9 cellular contexts compared by ENCODE assay signal in genomic region chr16:49281843-49282642, GRCh38. TPM values are rescaled to one million over a fixed set of nuclear protein-coding genes. Genes with fewer than 3 reads are reported as not detected.
DNase-seq lines count a peak whose midpoint lies in the region; ATAC-seq and TF ChIP-seq lines count a peak whose summit lies in the region.
"Had no signal": no experiment of that assay in that cellular context is flagged by ENCODE, and none has a peak within 500 bp of the region (broad histone marks: within the 10 kb centered on the region; RNA-seq: fewer than 3 reads in every experiment).

No MANE protein-coding gene starts in this region.

- DNase-seq in GM06990 (ENCODE audit: extremely low read depth, insufficient read length) (peak; percentile 87), GM23248 (peak; percentile 86), MV-4-11 (lab: John Stamatoyannopoulos, UW) (peak; percentile 87), Karpas-422 (no peak)
- DNase-seq in activated CD4-positive, alpha-beta T cell treated with anti-CD3 and anti-CD28 coated beads, Interleukin-2, amount 10 ng/mL, durations not matched to agents 24 days and 14 days = peak; percentile 85
- DNase-seq in stimulated activated naive B cell treated with anti-CD40 and anti-IgM and Interleukin-4, amounts not matched to agents 10 μg/mL and 1 μg/mL and 100 μg/mL, for 72 hours = peak; percentile 34

- H3K4me2 ChIP-seq in GM23248 (ENCODE audit: unreplicated experiment) = peak overlapping the region; percentile 36
- no peak overlapping the region for H3K4me2 ChIP-seq in Karpas-422 (ENCODE audit: low read depth, low read length, poor library complexity, severe bottlenecking)

- no peaks in the 10 kb centered on the region for H4K20me1 ChIP-seq in GM23248 (ENCODE audit: insufficient read depth)
- H4K20me1 ChIP-seq in Karpas-422 (ENCODE audit: insufficient read depth, low read depth, low read length) = no peaks in the 10 kb centered on the region

- WGBS in GM23248 (ENCODE audit: low coverage in 1 of 2, low lambda C conversion rate in 2 of 2, missing lambda C conversion rate in 2 of 2), 2 experiments = 4 to 5% methylated on average over 66 to 85 of the region's 124 CpGs
- WGBS in esophagus, 2 donors = 2 to 3% methylated on average over 70 to 121 of the region's 124 CpGs

- H3K4me1 ChIP-seq in GM23248 (ENCODE audit: insufficient read depth) (no peaks in the 10 kb centered on the region), esophagus (ENCODE audit: control insufficient read depth in 2 of 2, insufficient read depth in 2 of 2, low read length in 1 of 2) (peaks cover 9 to 13% of the 10 kb centered on the region in 2 donors), mucosa of rectum (ENCODE audit: control insufficient read depth in 2 of 2, insufficient read depth in 2 of 2, low read length in 2 of 2) (peaks cover 7 to 8% of the 10 kb centered on the region in 2 donors), Karpas-422 (ENCODE audit: low read length) (no peaks in the 10 kb centered on the region)

- no peaks in the 10 kb centered on the region for H3K36me3 ChIP-seq in GM06990 (ENCODE audit: control insufficient read depth, insufficient read depth, low read length)
- H3K36me3 ChIP-seq in GM23248 (ENCODE audit: low read depth) = no peaks in the 10 kb centered on the region
- no peaks in the 10 kb centered on the region for H3K36me3 ChIP-seq in esophagus (ENCODE audit: control insufficient read depth in 2 of 2, insufficient read depth in 2 of 2, low read length in 1 of 2)
- no peaks in the 10 kb centered on the region for H3K36me3 ChIP-seq in mucosa of rectum (ENCODE audit: control insufficient read depth in 2 of 2, insufficient read depth in 2 of 2, low read length in 2 of 2)
- no peaks in the 10 kb centered on the region for H3K36me3 ChIP-seq in Karpas-422 (ENCODE audit: insufficient read depth, low read length)

- intact Hi-C loops in activated CD4-positive, alpha-beta T cell treated with anti-CD3 and anti-CD28 coated beads, Interleukin-2, amount 10 ng/mL, durations not matched to agents 24 days and 14 days (cut with micrococcal nuclease) = no loop called here

- H3F3A ChIP-seq in GM23248 (ENCODE audit: insufficient read depth) = no peaks in the 10 kb centered on the region

- in situ Hi-C loops in GM23248 (cut with MboI) = no loop called here

- no peak overlapping the region; the same call in 1 of the 2 replicates for H2AFZ ChIP-seq in GM23248
- H2AFZ ChIP-seq in Karpas-422 (ENCODE audit: low read length) = no peak overlapping the region

- H3K9ac ChIP-seq in GM23248 = no peak overlapping the region
- peak overlapping the region in 1 of 2 donors; percentile 64 for H3K9ac ChIP-seq in mucosa of rectum (ENCODE audit: low read depth in 1 of 2, low read length in 2 of 2)
- no peak overlapping the region for H3K9ac ChIP-seq in Karpas-422 (ENCODE audit: low read length)

- ATAC-seq in stimulated activated naive B cell treated with anti-CD40 and anti-IgM and Interleukin-4, amounts not matched to agents 10 μg/mL and 1 μg/mL and 100 μg/mL, for 72 hours (replicated peaks) = peak; percentile 82 to 88

- no peak overlapping the region for H3K27ac Mint-ChIP-seq in activated CD4-positive, alpha-beta T cell treated with anti-CD3 and anti-CD28 coated beads, Interleukin-2, amount 10 ng/mL, durations not matched to agents 24 days and 14 days
- peak overlapping the region; percentile 69 for H3K27ac Mint-ChIP-seq in stimulated activated naive B cell treated with anti-CD40 and anti-IgM and Interleukin-4, amounts not matched to agents 10 μg/mL and 1 μg/mL and 100 μg/mL, for 72 hours

- TF ChIP-seq CTCF in GM06990 (IDR thresholded peaks at IDR 0.05; ENCODE audit: insufficient read depth, low read length, poor library complexity, severe bottlenecking) = no peak

- no peak overlapping the region for H3K27ac ChIP-seq in GM23248
- peak overlapping the region in 1 of 2 donors; percentile 17 for H3K27ac ChIP-seq in esophagus (ENCODE audit: low read depth in 2 of 2, low read length in 1 of 2)
- H3K27ac ChIP-seq in mucosa of rectum (ENCODE audit: low read depth in 2 of 2, low read length in 2 of 2) = peak overlapping the region; percentile 83 to 90
- no peak overlapping the region for H3K27ac ChIP-seq in Karpas-422 (ENCODE audit: low read length)
- H3K27ac ChIP-seq: SK-N-MC had no signal

- peaks cover 4% of the 10 kb centered on the region for H3K36me3 Mint-ChIP-seq in activated CD4-positive, alpha-beta T cell treated with anti-CD3 and anti-CD28 coated beads, Interleukin-2, amount 10 ng/mL, durations not matched to agents 24 days and 14 days (ENCODE audit: low read depth)
- H3K36me3 Mint-ChIP-seq in stimulated activated naive B cell treated with anti-CD40 and anti-IgM and Interleukin-4, amounts not matched to agents 10 μg/mL and 1 μg/mL and 100 μg/mL, for 72 hours = peaks cover 3 to 5% of the 10 kb centered on the region in 2 donors

- H3K9me2 ChIP-seq in GM23248 (ENCODE audit: insufficient read depth) (no peaks in the 10 kb centered on the region), Karpas-422 (replicated peaks; ENCODE audit: insufficient read depth, low read length) (no peaks in the 10 kb centered on the region)

- H3K79me2 ChIP-seq in GM23248 (ENCODE audit: insufficient read depth) (no peaks in the 10 kb centered on the region), Karpas-422 (ENCODE audit: low read length) (no peaks in the 10 kb centered on the region)

- H3K9me3 Mint-ChIP-seq in activated CD4-positive, alpha-beta T cell treated with anti-CD3 and anti-CD28 coated beads, Interleukin-2, amount 10 ng/mL, durations not matched to agents 24 days and 14 days = peaks cover 7% of the 10 kb centered on the region
- peaks cover 0 to 4% of the 10 kb centered on the region in 2 donors for H3K9me3 Mint-ChIP-seq in stimulated activated naive B cell treated with anti-CD40 and anti-IgM and Interleukin-4, amounts not matched to agents 10 μg/mL and 1 μg/mL and 100 μg/mL, for 72 hours

- H3K4me3 ChIP-seq in GM06990 (replicated peaks; ENCODE audit: low read depth, low read length) (peak overlapping the region; percentile 38; the same call in 1 of the 2 replicates), GM23248 (peak overlapping the region; percentile 43; the same call in 1 of the 2 replicates), esophagus (ENCODE audit: low read depth in 1 of 2, low read length in 2 of 2) (peak overlapping the region; percentile 7 to 53), mucosa of rectum (ENCODE audit: low read length in 2 of 2) (peak overlapping the region; percentile 62 to 73), Karpas-422 (ENCODE audit: low read length) (no peak overlapping the region)
- H3K4me3 ChIP-seq: SK-N-MC had no signal

- peaks cover 5% of the 10 kb centered on the region for H3K4me1 Mint-ChIP-seq in activated CD4-positive, alpha-beta T cell treated with anti-CD3 and anti-CD28 coated beads, Interleukin-2, amount 10 ng/mL, durations not matched to agents 24 days and 14 days
- peaks cover 8 to 23% of the 10 kb centered on the region in 2 donors for H3K4me1 Mint-ChIP-seq in stimulated activated naive B cell treated with anti-CD40 and anti-IgM and Interleukin-4, amounts not matched to agents 10 μg/mL and 1 μg/mL and 100 μg/mL, for 72 hours

- no peaks in the 10 kb centered on the region; the same call in none of the 2 replicates for H3K27me3 ChIP-seq in GM06990 (replicated peaks; ENCODE audit: control insufficient read depth, insufficient read depth, low read length)
- H3K27me3 ChIP-seq in GM23248 (replicated peaks; ENCODE audit: insufficient read depth) = peaks cover 68% of the 10 kb centered on the region
- peaks cover 17 to 38% of the 10 kb centered on the region in 2 donors for H3K27me3 ChIP-seq in esophagus (ENCODE audit: control insufficient read depth in 1 of 2, insufficient read depth in 2 of 2, low read length in 2 of 2)
- peaks cover 56 to 68% of the 10 kb centered on the region in 2 donors for H3K27me3 ChIP-seq in mucosa of rectum (ENCODE audit: control insufficient read depth in 2 of 2, insufficient read depth in 2 of 2, low read length in 2 of 2)
- H3K27me3 ChIP-seq in Karpas-422 (ENCODE audit: low read length) = no peaks in the 10 kb centered on the region

- peaks cover 71% of the 10 kb centered on the region for H3K27me3 Mint-ChIP-seq in activated CD4-positive, alpha-beta T cell treated with anti-CD3 and anti-CD28 coated beads, Interleukin-2, amount 10 ng/mL, durations not matched to agents 24 days and 14 days
- peaks cover 64 to 78% of the 10 kb centered on the region in 2 donors for H3K27me3 Mint-ChIP-seq in stimulated activated naive B cell treated with anti-CD40 and anti-IgM and Interleukin-4, amounts not matched to agents 10 μg/mL and 1 μg/mL and 100 μg/mL, for 72 hours

- H3K4me3 Mint-ChIP-seq in activated CD4-positive, alpha-beta T cell treated with anti-CD3 and anti-CD28 coated beads, Interleukin-2, amount 10 ng/mL, durations not matched to agents 24 days and 14 days = peak overlapping the region; percentile 73
- peak overlapping the region; percentile 68 to 81 for H3K4me3 Mint-ChIP-seq in stimulated activated naive B cell treated with anti-CD40 and anti-IgM and Interleukin-4, amounts not matched to agents 10 μg/mL and 1 μg/mL and 100 μg/mL, for 72 hours

- H3K9me3 ChIP-seq in GM23248 (ENCODE audit: low read depth) (no peaks in the 10 kb centered on the region), esophagus (ENCODE audit: control insufficient read depth in 2 of 2, insufficient read depth in 1 of 2, low read depth in 1 of 2, low read length in 1 of 2) (peaks cover 0 to 10% of the 10 kb centered on the region in 2 donors), mucosa of rectum (ENCODE audit: control insufficient read depth in 2 of 2, low read length in 2 of 2) (peaks cover 0 to 2% of the 10 kb centered on the region in 2 donors), Karpas-422 (ENCODE audit: low read length) (no peaks in the 10 kb centered on the region)

RNA-seq across cellular contexts. Expression of gene CBLN1, which starts 0.4 kb away (rescaled TPM):
- total RNA-seq in GM23248 (2014; rRNA removed; shearing (Covaris generic)) = not detected in 2 replicates
- polyA plus RNA-seq in GM23248 (2016; fragmentation: Nextera tagmentation; extraction: Ambion mirVana) = not detected in 2 replicates
- total RNA-seq in activated CD4-positive, alpha-beta T cell treated with anti-CD3 and anti-CD28 coated beads, Interleukin-2, amount 10 ng/mL, durations not matched to agents 24 days and 14 days = not detected in 2 replicates
- under 1 TPM; 0.14 to 0.26 TPM for polyA plus RNA-seq in esophagus
- total RNA-seq in Karpas-422 (2014; rRNA removed; shearing (Covaris generic); ENCODE audit: low replicate concordance) = not detected in 2 replicates

Comparison
In these comparisons a context has a peak if more than half of its experiments do, and no peak if none do; other contexts are left out.
1. H3K27ac ChIP-seq: peak in mucosa of rectum (2 of 2); none in GM23248 (single experiment) and Karpas-422 (single experiment).